In the genomic region with DNA sequence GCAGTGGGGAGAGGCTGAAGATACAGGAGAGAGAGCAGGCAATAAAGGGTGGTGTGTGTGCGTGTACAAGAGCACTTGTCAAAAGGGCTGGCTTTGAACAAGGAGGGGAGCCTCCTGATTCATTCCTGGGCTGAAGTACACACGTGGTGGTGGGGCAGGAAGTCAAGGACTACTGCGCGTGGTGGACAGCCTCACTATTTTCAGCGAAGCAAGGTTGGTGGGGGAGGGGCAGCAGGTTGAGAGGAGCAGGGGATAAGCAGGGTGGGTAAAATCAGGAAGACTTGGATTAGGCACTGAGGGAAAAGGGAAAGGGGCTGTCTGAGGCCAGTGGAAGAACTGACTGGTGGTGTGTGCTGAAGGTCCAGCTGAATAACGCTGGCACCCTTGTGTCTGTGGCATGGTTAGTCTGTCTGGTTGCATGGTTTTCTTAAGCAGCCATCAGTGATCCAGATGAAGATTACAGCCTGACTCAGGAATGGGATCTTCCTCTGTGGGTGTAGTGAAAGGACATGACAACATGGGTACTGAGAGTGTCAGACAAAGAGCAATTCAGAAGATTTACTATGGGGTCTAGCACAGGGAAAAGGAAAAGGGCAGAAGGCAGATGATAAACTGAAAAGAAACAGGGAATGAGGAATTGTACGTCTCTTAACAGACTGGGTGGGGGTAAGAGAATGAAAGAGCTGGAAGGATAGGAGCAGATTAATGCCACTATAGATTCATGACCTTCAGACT, we compare ENCODE assay signal across 16 cellular contexts.
DNase-seq lines count a peak whose midpoint lies in the region; ATAC-seq, FAIRE-seq and TF ChIP-seq lines count a peak whose summit lies in the region.
"Had no signal": no experiment of that assay in that cellular context is flagged by ENCODE, and none has a peak within 500 bp of the region (broad histone marks: within the 10 kb centered on the region; RNA-seq: fewer than 3 reads in every experiment).

No MANE protein-coding gene starts in this region.

- no peak overlapping the region for H3K9ac ChIP-seq in K562 (ENCODE audit: insufficient read depth in 1 of 2, low read depth in 2 of 2, low read length in 2 of 2)

- no peak for TF ChIP-seq RAD21 in K562 (CRISPR knock-in tag; conservative IDR thresholded peaks at IDR 0.05 in 1 of 2, IDR thresholded peaks at IDR 0.05 in 1 of 2)

- H3K4me3 Mint-ChIP-seq in CD4-positive, alpha-beta memory T cell: no peak overlapping the region
- H3K4me3 Mint-ChIP-seq: CD4-positive, alpha-beta T cell had no signal

- H3K9me3 ChIP-seq in K562 (replicated peaks; ENCODE audit: control insufficient read depth, insufficient read depth, low read depth, low read length) (no peaks in the 10 kb centered on the region), mesodermal cell (ENCODE audit: control insufficient read depth, low read length) (no peaks in the 10 kb centered on the region), gastroesophageal sphincter (no peaks in the 10 kb centered on the region)
- H3K9me3 ChIP-seq in CD4-positive, alpha-beta memory T cell (ENCODE audit: control insufficient read depth in 1 of 2, low read length in 2 of 2): no peaks in the 10 kb centered on the region

- H4K20me1 ChIP-seq in K562 (replicated peaks; ENCODE audit: control insufficient read depth, insufficient read depth, low read length): no peaks in the 10 kb centered on the region

- no peaks in the 10 kb centered on the region for H3K4me1 Mint-ChIP-seq in CD4-positive, alpha-beta memory T cell

- H3K36me3 ChIP-seq in K562 (ENCODE audit: control insufficient read depth, insufficient read depth, low read length): no peaks in the 10 kb centered on the region
- H3K36me3 ChIP-seq in mesodermal cell (ENCODE audit: control insufficient read depth, insufficient read depth, low read length): peaks cover 8% of the 10 kb centered on the region
- H3K36me3 ChIP-seq in gastroesophageal sphincter: peaks cover 0 to 10% of the 10 kb centered on the region in 2 donors
- no peaks in the 10 kb centered on the region for H3K36me3 ChIP-seq in CD4-positive, alpha-beta memory T cell (ENCODE audit: insufficient read depth, low read length)

- BruUV-seq in K562 (replicated peaks; lab: Mats Ljungman, UMichigan): no TSS peak

- intact Hi-C loops in K562 (cut with micrococcal nuclease): no loop called here
- intact Hi-C loops in CD4-positive, alpha-beta memory T cell (cut with micrococcal nuclease): no loop called here

- H3K79me2 ChIP-seq in K562 (ENCODE audit: control insufficient read depth, insufficient read depth, low read length): no peaks in the 10 kb centered on the region

- H3K4me1 ChIP-seq in K562 (replicated peaks in 1 of 2; ENCODE audit: control insufficient read depth in 2 of 2, insufficient read depth in 2 of 2, low read length in 2 of 2) (peaks cover 0 to 3% of the 10 kb centered on the region in 2 experiments; a peak in 3 of 5 replicates), mesodermal cell (ENCODE audit: control insufficient read depth, insufficient read depth, low read length, poor library complexity, severe bottlenecking) (peaks cover 5% of the 10 kb centered on the region), gastroesophageal sphincter (no peaks in the 10 kb centered on the region)
- no peaks in the 10 kb centered on the region for H3K4me1 ChIP-seq in CD4-positive, alpha-beta memory T cell (ENCODE audit: insufficient read depth, low read length)

- CTCF ChIA-PET in K562 (lab: Yijun Ruan, JAX; ENCODE audit: low intra/inter-chr PET ratio): no interaction called here
- CTCF ChIA-PET in CD4-positive, alpha-beta memory T cell (lab: Charles Lee; ENCODE audit: partially characterized antibody): no interaction called here

- peaks cover 0 to 1% (median 0%) of the 10 kb centered on the region in 8 donors for H3K9me3 Mint-ChIP-seq in CD4-positive, alpha-beta memory T cell
- H3K9me3 Mint-ChIP-seq: CD4-positive, alpha-beta T cell had no signal

- TF ChIP-seq CTCF in K562 (IDR thresholded peaks at IDR 0.05 in 2 of 3, conservative IDR thresholded peaks at IDR 0.05 in 1 of 3; ENCODE audit: insufficient read depth in 2 of 3, low read depth in 1 of 3, low read length in 3 of 3) (no peak), gastroesophageal sphincter (IDR thresholded peaks at IDR 0.05) (no peak)

- no peak for TF ChIP-seq POLR2A in K562 (conservative IDR thresholded peaks at IDR 0.05)
- TF ChIP-seq POLR2A in gastroesophageal sphincter (IDR thresholded peaks at IDR 0.05): no peak

- WGBS in K562 (ENCODE audit: insufficient coverage, low coverage, missing lambda C conversion rate): 15% methylated on average over 7 of the region's 7 CpGs
- 94 to 100% methylated on average over 1 to 4 of the region's 7 CpGs for WGBS in mesodermal cell (ENCODE audit: insufficient coverage in 2 of 2), 2 experiments
- 76 to 87% methylated on average over 3 to 6 of the region's 7 CpGs for WGBS in gastroesophageal sphincter (ENCODE audit: low coverage in 1 of 2), 2 donors

- no peaks in the 10 kb centered on the region for H3K9me1 ChIP-seq in K562 (ENCODE audit: control insufficient read depth, insufficient read depth, low read length)

- H3K4me2 ChIP-seq in K562 (ENCODE audit: insufficient read depth, low read length): no peak overlapping the region
- H3K4me2 ChIP-seq: PC-9 had no signal

- H3K27me3 ChIP-seq in K562 (ENCODE audit: control insufficient read depth in 2 of 2, insufficient read depth in 2 of 2, low read length in 2 of 2) (no peaks in the 10 kb centered on the region), gastroesophageal sphincter (no peaks in the 10 kb centered on the region)
- H3K27me3 ChIP-seq in CD4-positive, alpha-beta memory T cell (ENCODE audit: insufficient read depth, low read length): no peaks in the 10 kb centered on the region

- H3K27ac Mint-ChIP-seq in CD4-positive, alpha-beta memory T cell: no peak overlapping the region
- H3K27ac Mint-ChIP-seq: CD4-positive, alpha-beta T cell had no signal

- H3K4me3 ChIP-seq in K562: no peak overlapping the region
- H3K4me3 ChIP-seq in mesodermal cell (ENCODE audit: extremely low read depth, insufficient read depth, low read length, poor library complexity, severe bottlenecking): no peak overlapping the region
- no peak overlapping the region for H3K4me3 ChIP-seq in gastroesophageal sphincter
- H3K4me3 ChIP-seq in CD4-positive, alpha-beta memory T cell (ENCODE audit: low read length in 2 of 2): no peak overlapping the region
- H3K4me3 ChIP-seq: PC-9, SK-N-MC had no signal

- FAIRE-seq in K562 (lab: Jason Lieb, UNC): no peak

- H3K27me3 Mint-ChIP-seq in CD4-positive, alpha-beta memory T cell: no peaks in the 10 kb centered on the region
- H3K27me3 Mint-ChIP-seq: CD4-positive, alpha-beta T cell had no signal

- H3K27ac ChIP-seq in K562 (ENCODE audit: extremely low read depth, low read depth, low read length): no peak overlapping the region; the same call in 2 of the 3 replicates
- H3K27ac ChIP-seq in mesodermal cell (ENCODE audit: low read depth, low read length, severe bottlenecking): peak overlapping the region; percentile 41
- no peak overlapping the region for H3K27ac ChIP-seq in gastroesophageal sphincter
- H3K27ac ChIP-seq in CD4-positive, alpha-beta memory T cell (ENCODE audit: low read depth, low read length): no peak overlapping the region
- H3K27ac ChIP-seq: PC-9, SK-N-MC had no signal

- in situ Hi-C loops in K562 (cut with MboI): no loop called here

- DNase-seq in COLO829 (ENCODE audit: low spot score): peak; percentile 43
- peak; percentile 20 for DNase-seq in NCI-H510A treated with DMSO at 0.1 percent for 48 hours (lab: John Stamatoyannopoulos, UW)
- peak in 3 of 4 experiments; percentile 4 to 31 (median 5) for DNase-seq in K562 (ENCODE audit: extremely low read depth in 1 of 4, low spot score in 3 of 4)
- no peak for DNase-seq in CD4-positive, alpha-beta memory T cell
- no peak for DNase-seq in D341Med (ENCODE audit: low spot score)
- DNase-seq: CD4-positive, alpha-beta T cell; HCEC 1CT; NCI-H1048; NCI-H146; NCI-H2107; NCI-H748 treated with DMSO at 0.1 percent for 48 hours; PC-9 had no signal

- TF ChIP-seq EP300 in K562 (IDR thresholded peaks at IDR 0.05; ENCODE audit: low read length) (no peak), gastroesophageal sphincter (IDR thresholded peaks at IDR 0.05) (no peak)

- peak; percentile 52; the same call in 2 of the 3 replicates for ATAC-seq in K562
- ATAC-seq in HG03432 (IDR thresholded peaks at IDR 0.05; ENCODE audit: unreplicated experiment): no peak
- ATAC-seq in gastroesophageal sphincter: no peak

- POLR2A ChIA-PET in K562 (lab: Yijun Ruan, JAX): interaction anchor here (0.7 kb wide), 1 partner anchor 1304 kb away, joined by 3 read pairs; no protein-coding TSS in a partner anchor
- POLR2A ChIA-PET in CD4-positive, alpha-beta memory T cell (lab: Charles Lee; ENCODE audit: partially characterized antibody): no interaction called here

- peak overlapping the region; percentile 66; the same call in 1 of the 2 replicates for H2AFZ ChIP-seq in K562 (ENCODE audit: low read depth, low read length)
- H2AFZ ChIP-seq: PC-9 had no signal

- peaks cover 18 to 24% of the 10 kb centered on the region in 2 donors for H3K36me3 Mint-ChIP-seq in CD4-positive, alpha-beta memory T cell

Comparison
In these comparisons a context has a peak if more than half of its experiments do, and no peak if none do; other contexts are left out.
1. DNase-seq: peak in COLO829 (single experiment), NCI-H510A treated with DMSO at 0.1 percent for 48 hours (single experiment) and K562 (3 of 4); none in CD4-positive, alpha-beta memory T cell (0 of 5) and D341Med (single experiment).